19 cellular contexts compared by ENCODE assay signal in genomic region chr11:79417069-79417920, GRCh38. TPM values are rescaled to one million over a fixed set of nuclear protein-coding genes. Genes with fewer than 3 reads are reported as not detected.
DNase-seq lines count a peak whose midpoint lies in the region; ATAC-seq, FAIRE-seq and TF ChIP-seq lines count a peak whose summit lies in the region.
"Had no signal": no experiment of that assay in that cellular context is flagged by ENCODE, and none has a peak within 500 bp of the region (broad histone marks: within the 10 kb centered on the region; RNA-seq: fewer than 3 reads in every experiment).

No MANE protein-coding gene starts in this region.

- H3K9ac ChIP-seq in mesenchymal stem cell (ENCODE audit: low read length) = no peak overlapping the region

- no peak overlapping the region for H2AFZ ChIP-seq in mesenchymal stem cell (ENCODE audit: low read depth, low read length)

- H3K4ac ChIP-seq in mesenchymal stem cell (ENCODE audit: low read depth in 1 of 2, low read length in 2 of 2) = no peak overlapping the region

- H2BK15ac ChIP-seq in mesenchymal stem cell (ENCODE audit: low read depth, poor library complexity, severe bottlenecking) = no peak overlapping the region

- no peak overlapping the region for H3K23ac ChIP-seq in mesenchymal stem cell (ENCODE audit: low read length in 2 of 2)

- H3K4me1 ChIP-seq in mesenchymal stem cell (ENCODE audit: control insufficient read depth, insufficient read depth, low read depth, low read length) = peaks cover 12% of the 10 kb centered on the region
- H3K4me1 ChIP-seq: Peyer's patch had no signal

- H2BK120ac ChIP-seq in mesenchymal stem cell (ENCODE audit: low read depth, low read length) = no peak overlapping the region

- peak; percentile 44 for DNase-seq in EH (ENCODE audit: low read depth)
- peak; percentile 37 for DNase-seq in M059J (ENCODE audit: low read depth)
- peak; percentile 61 for DNase-seq in bronchial epithelial cell (ENCODE audit: low read depth)
- DNase-seq in mesenchymal stem cell = peak; percentile 29
- no peak for DNase-seq in NCI-H2081 (lab: John Stamatoyannopoulos, UW)
- DNase-seq: DMS 273 treated with DMSO at 0.1 percent for 48 hours, H7, NCI-H1417, NCI-H187 treated with DMSO at 0.1 percent for 48 hours, NCI-H2171 treated with DMSO at 0.1 percent for 48 hours, Peyer's patch, SIG-M5 had no signal

- H3K4me2 ChIP-seq in mesenchymal stem cell (ENCODE audit: low read length, poor library complexity, severe bottlenecking) = no peak overlapping the region

- H3K27me3 ChIP-seq in bronchial epithelial cell (ENCODE audit: control insufficient read depth, insufficient read depth, low read length) (no peaks in the 10 kb centered on the region), mesenchymal stem cell (ENCODE audit: control insufficient read depth in 1 of 2, insufficient read depth in 1 of 2, low read length in 2 of 2) (no peaks in the 10 kb centered on the region)
- H3K27me3 ChIP-seq: Peyer's patch had no signal

- H4K91ac ChIP-seq in mesenchymal stem cell (ENCODE audit: low read length) = no peak overlapping the region

- H4K8ac ChIP-seq in mesenchymal stem cell (ENCODE audit: low read length) = no peak overlapping the region

- peaks cover 4% of the 10 kb centered on the region for H3K9me3 ChIP-seq in mesenchymal stem cell (ENCODE audit: control insufficient read depth, low read length)
- H3K9me3 ChIP-seq: Peyer's patch had no signal

- no peak for ATAC-seq in GM21528 (IDR thresholded peaks at IDR 0.05; ENCODE audit: low FRiP score, unreplicated experiment)
- ATAC-seq in HG03571 (IDR thresholded peaks at IDR 0.05; ENCODE audit: unreplicated experiment) = no peak

- H3K4me3 ChIP-seq in bronchial epithelial cell (ENCODE audit: low read depth, low read length) (no peak overlapping the region), mesenchymal stem cell (ENCODE audit: insufficient read depth in 1 of 2, low read depth in 1 of 2, low read length in 2 of 2) (no peak overlapping the region)
- H3K4me3 ChIP-seq: Peyer's patch had no signal

- no peak overlapping the region for H3K18ac ChIP-seq in mesenchymal stem cell (ENCODE audit: low read depth in 1 of 2, low read length in 2 of 2)

- no peak overlapping the region for H3K27ac ChIP-seq in mesenchymal stem cell (ENCODE audit: low read length, poor library complexity, severe bottlenecking)
- H3K27ac ChIP-seq: C4-2B, Peyer's patch had no signal

- H3K36me3 ChIP-seq in bronchial epithelial cell (ENCODE audit: control insufficient read depth, insufficient read depth, low read length) = no peaks in the 10 kb centered on the region
- H3K36me3 ChIP-seq in mesenchymal stem cell (ENCODE audit: control insufficient read depth in 1 of 2, insufficient read depth in 2 of 2, low read depth in 1 of 2, low read length in 2 of 2) = no peaks in the 10 kb centered on the region
- H3K36me3 ChIP-seq: Peyer's patch had no signal

- TF ChIP-seq CTCF in bronchial epithelial cell (IDR thresholded peaks at IDR 0.05; ENCODE audit: insufficient read depth, low read length, severe bottlenecking) = no peak

- peak; percentile 88 for FAIRE-seq in bronchial epithelial cell (lab: Jason Lieb, UNC)
- FAIRE-seq: GM19239 had no signal

- no peak overlapping the region for H3K14ac ChIP-seq in mesenchymal stem cell (ENCODE audit: low read length in 2 of 2)

- WGBS in mesenchymal stem cell = 63% methylated on average over 6 of the region's 6 CpGs

- H2BK12ac ChIP-seq in mesenchymal stem cell (ENCODE audit: low read length in 2 of 2) = no peak overlapping the region

- H2AK5ac ChIP-seq in mesenchymal stem cell (ENCODE audit: low read length, severe bottlenecking) = no peak overlapping the region

- no peaks in the 10 kb centered on the region for H3K79me1 ChIP-seq in mesenchymal stem cell (replicated peaks; ENCODE audit: low read length, poor library complexity, severe bottlenecking)

- no peak overlapping the region for H2BK5ac ChIP-seq in mesenchymal stem cell (ENCODE audit: low read depth, low read length, poor library complexity, severe bottlenecking)

RNA-seq across cellular contexts. Expression of gene TENM4, which starts 23.5 kb away (rescaled TPM):
- total RNA-seq in M059J (2014; rRNA removed; shearing (Covaris generic)) = 5.5 and 22.6 TPM in 2 replicates
- 3.2 and 6.1 TPM in 2 replicates for total RNA-seq in bronchial epithelial cell
- polyA plus RNA-seq in mesenchymal stem cell (2013, experiment 1 of 2) = 3.1 TPM
- 9.1 TPM for polyA plus RNA-seq in mesenchymal stem cell (2013, experiment 2 of 2)
- total RNA-seq: HT-29, NCI-H460 had no signal
- polyA plus RNA-seq: IgD-negative memory B cell had no signal

Comparison
In these comparisons a context has a peak if more than half of its experiments do, and no peak if none do; other contexts are left out.
1. DNase-seq: peak in EH (single experiment), M059J (single experiment), bronchial epithelial cell (single experiment) and mesenchymal stem cell (single experiment); none in NCI-H2081 (0 of 2).